Comparison of ENCODE assay signal across 31 cellular contexts in genomic region chr5:174552428-174552827, GRCh38.
"Had no signal": no experiment of that assay in that cellular context is flagged by ENCODE, and none has a peak within 500 bp of the region (broad histone marks: within the 10 kb centered on the region; RNA-seq: fewer than 3 reads in every experiment).

No MANE protein-coding gene starts in this region.

- H3K4me1 Mint-ChIP-seq: activated CD4-positive, alpha-beta T cell treated with anti-CD3 and anti-CD28 coated beads, Interleukin-2, amount 10 ng/mL, durations not matched to agents 7 days and 5 days; naive thymus-derived CD4-positive, alpha-beta T cell; neural crest cell; stimulated activated memory B cell treated with anti-CD40 and anti-IgM and Interleukin-4, amounts not matched to agents 10 μg/mL and 1 μg/mL and 100 μg/mL, for 72 hours; stimulated activated naive CD8-positive, alpha-beta T cell treated with anti-CD3 and anti-CD28 coated beads, Interleukin-15, amount 100 ng/mL, for 72 hours had no signal

- H3K36me3 Mint-ChIP-seq: activated naive CD8-positive, alpha-beta T cell; naive thymus-derived CD4-positive, alpha-beta T cell; stimulated activated memory B cell treated with anti-CD40 and anti-IgM and Interleukin-4, amounts not matched to agents 10 μg/mL and 1 μg/mL and 100 μg/mL, for 72 hours had no signal

- H3K27ac Mint-ChIP-seq: activated CD4-positive, alpha-beta T cell treated with anti-CD3 and anti-CD28 coated beads, Interleukin-2, amount 10 ng/mL, durations not matched to agents 7 days and 5 days; activated naive CD8-positive, alpha-beta T cell; naive thymus-derived CD4-positive, alpha-beta T cell; stimulated activated memory B cell treated with anti-CD40 and anti-IgM and Interleukin-4, amounts not matched to agents 10 μg/mL and 1 μg/mL and 100 μg/mL, for 72 hours; stimulated activated naive CD8-positive, alpha-beta T cell treated with anti-CD3 and anti-CD28 coated beads, Interleukin-15, amount 100 ng/mL, for 72 hours; T-helper 1 cell treated with Interleukin-12 subunit alpha and Interleukin-12 subunit beta and Interleukin-4 antibody, amounts not matched to agents 30 μg/mL and 1 μg/mL, for 36 hours had no signal

- FAIRE-seq: bronchial epithelial cell, colon, frontal cortex, islet of Langerhans, pancreas, small intestine had no signal

- H3K4me3 ChIP-seq: pancreas, prostate gland, sigmoid colon, thyroid gland, upper lobe of left lung, vagina had no signal

- H3K27me3 Mint-ChIP-seq: activated CD4-positive, alpha-beta T cell treated with anti-CD3 and anti-CD28 coated beads, Interleukin-2, amount 10 ng/mL, durations not matched to agents 7 days and 5 days; stimulated activated memory B cell treated with anti-CD40 and anti-IgM and Interleukin-4, amounts not matched to agents 10 μg/mL and 1 μg/mL and 100 μg/mL, for 72 hours had no signal

- H3K9me3 Mint-ChIP-seq: activated CD4-positive, alpha-beta T cell treated with anti-CD3 and anti-CD28 coated beads, Interleukin-2, amount 10 ng/mL, durations not matched to agents 7 days and 5 days had no signal

- DNase-seq: activated CD4-positive, alpha-beta T cell treated with anti-CD3 and anti-CD28 coated beads for 1 hour; activated CD4-positive, alpha-beta T cell treated with anti-CD3 and anti-CD28 coated beads, Interleukin-2, amount 10 ng/mL, durations not matched to agents 7 days and 5 days; activated effector memory CD4-positive, alpha-beta T cell treated with Interleukin-2 at 50 U/mL for 16 hours; activated naive CD4-positive, alpha-beta T cell treated with Interleukin-2 at 50 U/mL for 16 hours; anterior cingulate cortex; dermis blood vessel endothelial cell; effector CD8-positive, alpha-beta T cell; left ventricle myocardium superior; midbrain; naive thymus-derived CD4-positive, alpha-beta T cell; nucleus accumbens; pancreas; retina; sigmoid colon; small intestine; stimulated activated CD4-positive, alpha-beta T cell treated with anti-CD3 and anti-CD28 coated beads, Interleukin-4, amount 100 ng/mL, for 4 hours; stimulated activated CD8-positive, alpha-beta memory T cell treated with anti-CD3 and anti-CD28 coated beads, Interleukin-4, amount 100 ng/mL, for 48 hours; stimulated activated naive CD8-positive, alpha-beta T cell treated with anti-CD3 and anti-CD28 coated beads, Interleukin-15, amount 100 ng/mL, for 72 hours; T1000; thyroid gland; upper lobe of left lung had no signal

- ATAC-seq: left ventricle myocardium superior; naive thymus-derived CD4-positive, alpha-beta T cell; pancreas; stimulated activated memory B cell treated with anti-CD40 and anti-IgM and Interleukin-4, amounts not matched to agents 10 μg/mL and 1 μg/mL and 100 μg/mL, for 72 hours; stimulated activated naive CD8-positive, alpha-beta T cell treated with anti-CD3 and anti-CD28 coated beads, Interleukin-15, amount 100 ng/mL, for 72 hours had no signal

- H3K36me3 ChIP-seq: pancreas, prostate gland, sigmoid colon, thyroid gland, upper lobe of left lung, vagina had no signal

- H3K9me3 ChIP-seq: pancreas, prostate gland, sigmoid colon, thyroid gland, upper lobe of left lung, vagina had no signal

- H3K4me1 ChIP-seq: prostate gland, thyroid gland, upper lobe of left lung, vagina had no signal

- H3K27me3 ChIP-seq: pancreas, sigmoid colon, thyroid gland, upper lobe of left lung, vagina had no signal

- H3K27ac ChIP-seq: pancreas, prostate gland, sigmoid colon, thyroid gland, upper lobe of left lung, vagina had no signal

- H3K4me3 Mint-ChIP-seq: activated CD4-positive, alpha-beta T cell treated with anti-CD3 and anti-CD28 coated beads, Interleukin-2, amount 10 ng/mL, durations not matched to agents 7 days and 5 days; activated naive CD8-positive, alpha-beta T cell; naive thymus-derived CD4-positive, alpha-beta T cell; neural crest cell; stimulated activated memory B cell treated with anti-CD40 and anti-IgM and Interleukin-4, amounts not matched to agents 10 μg/mL and 1 μg/mL and 100 μg/mL, for 72 hours; stimulated activated naive CD8-positive, alpha-beta T cell treated with anti-CD3 and anti-CD28 coated beads, Interleukin-15, amount 100 ng/mL, for 72 hours; T-helper 1 cell treated with Interleukin-12 subunit alpha and Interleukin-12 subunit beta and Interleukin-4 antibody, amounts not matched to agents 30 μg/mL and 1 μg/mL, for 36 hours had no signal
